ENCODE assay signal across 19 cellular contexts in genomic region chr9:98181746-98182068, GRCh38. TPM values are rescaled to one million over a fixed set of nuclear protein-coding genes. Genes with fewer than 3 reads are reported as not detected.
A peak's percentile ranks its signal among the peaks of the same experiment; 100 is the strongest.
DNase-seq lines count a peak whose midpoint lies in the region; ATAC-seq and TF ChIP-seq lines count a peak whose summit lies in the region.
"Had no signal": no experiment of that assay in that cellular context is flagged by ENCODE, and none has a peak within 500 bp of the region (broad histone marks: within the 10 kb centered on the region; RNA-seq: fewer than 3 reads in every experiment).

No MANE protein-coding gene starts in this region.

- no peak overlapping the region for H2AFZ ChIP-seq in trophoblast cell (ENCODE audit: insufficient read depth, low read length, poor library complexity)

- no peak overlapping the region for H4K91ac ChIP-seq in trophoblast cell (ENCODE audit: low read depth, low read length)

- no peak overlapping the region for H2BK12ac ChIP-seq in trophoblast cell (ENCODE audit: low read length)

- no peaks in the 10 kb centered on the region for H3K27me3 ChIP-seq in CD8-positive, alpha-beta memory T cell (ENCODE audit: insufficient read depth, low read length, poor library complexity, severe bottlenecking)
- no peaks in the 10 kb centered on the region for H3K27me3 ChIP-seq in endodermal cell (ENCODE audit: control insufficient read depth, insufficient read depth, low read length, poor library complexity, severe bottlenecking)
- H3K27me3 ChIP-seq in trophoblast cell (ENCODE audit: insufficient read depth, low read length): no peaks in the 10 kb centered on the region

- H2AK5ac ChIP-seq in trophoblast cell (ENCODE audit: low read length): no peak overlapping the region

- peak overlapping the region in 3 of 8 donors; percentile 37 to 61 (median 61) for H3K27ac Mint-ChIP-seq in CD8-positive, alpha-beta memory T cell
- peak overlapping the region; percentile 19 for H3K27ac Mint-ChIP-seq in endodermal cell
- H3K27ac Mint-ChIP-seq: IgD-negative memory B cell had no signal

- H3K27ac ChIP-seq in CD8-positive, alpha-beta memory T cell (ENCODE audit: low read depth, low read length): peak overlapping the region; percentile 47
- H3K27ac ChIP-seq in HEK293 (ENCODE audit: extremely low read depth, low read depth, low read length) (no peak overlapping the region), endodermal cell (ENCODE audit: low read depth, low read length) (no peak overlapping the region), trophoblast cell (ENCODE audit: low read depth, low read length) (no peak overlapping the region)

- 81 to 94% methylated on average over 4 to 5 of the region's 5 CpGs for whole genome bisulfite sequencing in endodermal cell (ENCODE audit: insufficient coverage in 1 of 2, insufficient read length in 1 of 2), 2 experiments
- WGBS in trophoblast cell (ENCODE audit: extremely low coverage, insufficient coverage, insufficient read length): no CpG with 5 or more reads among the region's 5 CpGs

- peak overlapping the region; percentile 43 for H3K4ac ChIP-seq in trophoblast cell (ENCODE audit: low read depth, low read length)

- H3K18ac ChIP-seq in trophoblast cell (ENCODE audit: low read length): no peak overlapping the region

- H4K8ac ChIP-seq in trophoblast cell (ENCODE audit: low read depth, low read length): no peak overlapping the region

- intact Hi-C loops in left colon (cut with DNase I, micrococcal nuclease): no loop called here

- POLR2A ChIA-PET in CD8-positive, alpha-beta memory T cell (lab: Charles Lee): no interaction called here
- POLR2A ChIA-PET in HEK293 (lab: Yijun Ruan, JAX): interaction anchor here (0.6 to 0.9 kb wide), 2 partner anchors 9 to 15 kb away, joined by 3 read pairs; no protein-coding TSS in a partner anchor

- ATAC-seq in left colon (no peak), GM21723 (IDR thresholded peaks at IDR 0.05; ENCODE audit: unreplicated experiment) (no peak), GM18907 (IDR thresholded peaks at IDR 0.05; ENCODE audit: unreplicated experiment) (no peak)
- ATAC-seq: GM12878, Right ventricle myocardium inferior had no signal

- no peak overlapping the region for H3K4me2 ChIP-seq in trophoblast cell (ENCODE audit: low read length)

- H3K36me3 Mint-ChIP-seq in CD8-positive, alpha-beta memory T cell: peaks cover 0 to 6% (median 3%) of the 10 kb centered on the region in 3 donors
- H3K36me3 Mint-ChIP-seq in endodermal cell (ENCODE audit: low read depth): peaks cover 3% of the 10 kb centered on the region

- H3K9me3 ChIP-seq in CD8-positive, alpha-beta memory T cell (ENCODE audit: low read length): no peaks in the 10 kb centered on the region
- no peaks in the 10 kb centered on the region for H3K9me3 ChIP-seq in HEK293 (ENCODE audit: control insufficient read depth, insufficient read depth, low read depth, low read length)
- no peaks in the 10 kb centered on the region for H3K9me3 ChIP-seq in endodermal cell (ENCODE audit: control insufficient read depth, low read length)
- no peaks in the 10 kb centered on the region for H3K9me3 ChIP-seq in trophoblast cell (ENCODE audit: insufficient read depth, low read depth, low read length)

- H3K9ac ChIP-seq in endodermal cell (ENCODE audit: extremely low read depth, low read length, poor library complexity, severe bottlenecking) (no peak overlapping the region), trophoblast cell (ENCODE audit: low read length) (no peak overlapping the region)

- H3K27me3 Mint-ChIP-seq in CD8-positive, alpha-beta memory T cell: no peaks in the 10 kb centered on the region
- no peaks in the 10 kb centered on the region for H3K27me3 Mint-ChIP-seq in endodermal cell (ENCODE audit: insufficient read depth)
- H3K27me3 Mint-ChIP-seq: IgD-negative memory B cell had no signal

- H3K23ac ChIP-seq in trophoblast cell (ENCODE audit: low read length): no peak overlapping the region

- no peak overlapping the region for H4K12ac ChIP-seq in trophoblast cell (ENCODE audit: low read depth, low read length)

- no peak overlapping the region for H3K14ac ChIP-seq in trophoblast cell (ENCODE audit: low read length)

- no peaks in the 10 kb centered on the region for H3K36me3 ChIP-seq in CD8-positive, alpha-beta memory T cell (ENCODE audit: insufficient read depth, low read length)
- no peaks in the 10 kb centered on the region for H3K36me3 ChIP-seq in HEK293 (ENCODE audit: control insufficient read depth in 2 of 2, insufficient read depth in 1 of 2, low read length in 2 of 2)
- no peaks in the 10 kb centered on the region for H3K36me3 ChIP-seq in endodermal cell (ENCODE audit: control insufficient read depth, insufficient read depth, low read length)
- peaks cover 4 to 18% of the 10 kb centered on the region in 2 experiments for H3K36me3 ChIP-seq in trophoblast cell (ENCODE audit: control insufficient read depth in 1 of 2, insufficient read depth in 2 of 2, low read length in 2 of 2)

- no peaks in the 10 kb centered on the region for H3K9me3 Mint-ChIP-seq in CD8-positive, alpha-beta memory T cell
- H3K9me3 Mint-ChIP-seq in endodermal cell: no peaks in the 10 kb centered on the region
- H3K9me3 Mint-ChIP-seq: IgD-negative memory B cell had no signal

- no peak overlapping the region for H3K4me3 ChIP-seq in CD8-positive, alpha-beta memory T cell (ENCODE audit: low read length)
- H3K4me3 ChIP-seq in HEK293 (ENCODE audit: low read depth, low read length) (no peak overlapping the region), endodermal cell (ENCODE audit: low read length) (no peak overlapping the region), trophoblast cell (ENCODE audit: low read depth, low read length) (peak overlapping the region; percentile 48)
- H3K4me3 ChIP-seq: GM12878 had no signal

- H2BK120ac ChIP-seq in trophoblast cell (ENCODE audit: insufficient read depth, low read length, poor library complexity): no peak overlapping the region

- H3K79me2 ChIP-seq in trophoblast cell (ENCODE audit: control insufficient read depth, insufficient read depth, low read length, poor library complexity): peaks cover 15% of the 10 kb centered on the region

- peaks cover 2% of the 10 kb centered on the region for H3K79me1 ChIP-seq in trophoblast cell (ENCODE audit: low read length)

- H3K4me3 Mint-ChIP-seq in CD8-positive, alpha-beta memory T cell: no peak overlapping the region
- no peak overlapping the region for H3K4me3 Mint-ChIP-seq in endodermal cell
- H3K4me3 Mint-ChIP-seq: IgD-negative memory B cell had no signal

- no peak for DNase-seq in CD8-positive, alpha-beta memory T cell
- no peak for DNase-seq in endodermal cell
- DNase-seq in trophoblast cell: no peak
- DNase-seq in left colon: no peak
- DNase-seq: ACHN, C1 segment of cervical spinal cord, EL, GOT3, NCI-H1105, NCI-H1694, NCI-H510A treated with DMSO at 0.1 percent for 48 hours, NCI-H774, SW 1271 had no signal

- H3K4me1 ChIP-seq in CD8-positive, alpha-beta memory T cell (ENCODE audit: insufficient read depth, low read length): no peaks in the 10 kb centered on the region
- H3K4me1 ChIP-seq in HEK293 (ENCODE audit: control insufficient read depth, insufficient read depth, low read length) (no peaks in the 10 kb centered on the region), endodermal cell (ENCODE audit: control insufficient read depth, insufficient read depth, low read length) (peaks cover 13% of the 10 kb centered on the region), trophoblast cell (ENCODE audit: control insufficient read depth in 1 of 2, insufficient read depth in 2 of 2, low read length in 2 of 2) (peaks cover 6 to 17% of the 10 kb centered on the region in 2 experiments)

- no peak for TF ChIP-seq CTCF in HEK293 (tag by site-specific recombination; IDR thresholded peaks at IDR 0.05)
- no peak for TF ChIP-seq CTCF in endodermal cell (conservative IDR thresholded peaks at IDR 0.05)

- peaks cover 39 to 60% (median 44%) of the 10 kb centered on the region in 3 donors for H3K4me1 Mint-ChIP-seq in CD8-positive, alpha-beta memory T cell
- H3K4me1 Mint-ChIP-seq in endodermal cell: peaks cover 22% of the 10 kb centered on the region

- CTCF ChIA-PET in CD8-positive, alpha-beta memory T cell (lab: Charles Lee): no interaction called here
- CTCF ChIA-PET in HEK293 (lab: Yijun Ruan, JAX): interaction anchor here (0.6 kb wide), 1 partner anchor 1327 kb away, joined by 4 read pairs; the partner anchor contains the start of gene ZNF782

- no peak overlapping the region for H2BK5ac ChIP-seq in trophoblast cell (ENCODE audit: low read depth, low read length, poor library complexity)

TF ChIP-seq in HEK293, 187 proteins besides CTCF, POLR2A, EP300 and RAD21:
- TF ChIP-seq ZNF280C (tag by site-specific recombination; IDR thresholded peaks at IDR 0.05) (no peak), ZNF341 (tag by site-specific recombination; IDR thresholded peaks at IDR 0.05; ENCODE audit: low read depth) (0 out of 2 replicates have a peak, but pooled peaks have one; percentile 6)
TF ChIP-seq in HEK293: peak in this region for 1.

RNA-seq across cellular contexts. Expression of gene CORO2A, which starts 10.7 kb away (rescaled TPM):
- total RNA-seq in CD8-positive, alpha-beta memory T cell: 1 to 10 TPM; 5.1 TPM
- polyA plus RNA-seq in CD8-positive, alpha-beta memory T cell: 11.9 TPM
- total RNA-seq in endodermal cell: 10 to 100 TPM; 21.0 to 22.8 TPM
- polyA plus RNA-seq in endodermal cell (2013, experiment 1 of 2): 10.1 TPM
- 10.4 TPM for polyA plus RNA-seq in endodermal cell (2013, experiment 2 of 2)
- 34.0 and 35.3 TPM in 2 replicates for polyA plus RNA-seq in trophoblast cell (2013)
- total RNA-seq in left colon: 10 to 100 TPM; 56.5 to 70.4 TPM
